Comparison of ENCODE assay signal across 8 cellular contexts in genomic region chr16:21505751-21506520, GRCh38.
DNase-seq lines count a peak whose midpoint lies in the region; ATAC-seq, FAIRE-seq and TF ChIP-seq lines count a peak whose summit lies in the region.
"Not testable (repeated sequence)": the region's sequence is repeated elsewhere in the genome, so short reads cannot be mapped to it uniquely, and the experiment has no call there.

No MANE protein-coding gene starts in this region.

- CTCF ChIA-PET in CD8-positive, alpha-beta T cell (lab: Charles Lee); activated CD8-positive, alpha-beta memory T cell treated with anti-CD3 and anti-CD28 coated beads, Interleukin-2, amount 10 ng/mL, durations not matched to agents 7 days and 5 days (lab: Charles Lee): not testable (repeated sequence)

- H3K4me2 ChIP-seq in SU-DHL-6 (ENCODE audit: low read depth, low read length, poor library complexity, severe bottlenecking): peak overlapping the region; percentile 75

- FAIRE-seq in pancreas (lab: Jason Lieb, UNC): not testable (repeated sequence)

- peaks cover 35% of the 10 kb centered on the region for H3F3A ChIP-seq in SU-DHL-6 (ENCODE audit: insufficient read depth)

- H3K4me3 Mint-ChIP-seq in CD8-positive, alpha-beta T cell: peak overlapping the region; percentile 84
- H3K4me3 Mint-ChIP-seq in activated CD8-positive, alpha-beta memory T cell treated with anti-CD3 and anti-CD28 coated beads, Interleukin-2, amount 10 ng/mL, durations not matched to agents 7 days and 5 days: peak overlapping the region; percentile 80

- H3K9ac ChIP-seq in SU-DHL-6 (ENCODE audit: low read length): not testable (repeated sequence)

- H2AFZ ChIP-seq in SU-DHL-6 (ENCODE audit: low read depth, low read length, severe bottlenecking): not testable (repeated sequence)

- not testable (repeated sequence) for TF ChIP-seq POLR2A in testis (IDR thresholded peaks at IDR 0.05)

- H3K27me3 Mint-ChIP-seq in CD8-positive, alpha-beta T cell (ENCODE audit: low read depth); activated CD8-positive, alpha-beta memory T cell treated with anti-CD3 and anti-CD28 coated beads, Interleukin-2, amount 10 ng/mL, durations not matched to agents 7 days and 5 days: not testable (repeated sequence)

- peaks cover 75% of the 10 kb centered on the region for H3K79me2 ChIP-seq in SU-DHL-6 (ENCODE audit: insufficient read depth, low read length)

- peak overlapping the region; percentile 85 for H3K27ac Mint-ChIP-seq in CD8-positive, alpha-beta T cell
- peak overlapping the region; percentile 99 for H3K27ac Mint-ChIP-seq in activated CD8-positive, alpha-beta memory T cell treated with anti-CD3 and anti-CD28 coated beads, Interleukin-2, amount 10 ng/mL, durations not matched to agents 7 days and 5 days
- peak overlapping the region; percentile 97 to 100 for H3K27ac Mint-ChIP-seq in activated naive CD4-positive, alpha-beta T cell treated with anti-CD3 and anti-CD28 coated beads, Interleukin-2, amount 50 U/mL, for 72 hours

- 86% methylated on average over 6 of the region's 6 CpGs for whole genome bisulfite sequencing in pancreas, 2 donors
- WGBS in testis, 2 donors: 69 to 75% methylated on average over 6 of the region's 6 CpGs

- H3K9me3 ChIP-seq in CD8-positive, alpha-beta T cell (ENCODE audit: low read length); SU-DHL-6 (ENCODE audit: insufficient read depth, low read length); pancreas; testis: not testable (repeated sequence)

- not testable (repeated sequence) for H3K9me2 ChIP-seq in SU-DHL-6 (replicated peaks; ENCODE audit: insufficient read depth, low read length)

- DNase-seq in CD8-positive, alpha-beta T cell: peak in 1 of 7 experiments; percentile 45
- DNase-seq in activated CD8-positive, alpha-beta memory T cell treated with anti-CD3 and anti-CD28 coated beads, Interleukin-2, amount 10 ng/mL, durations not matched to agents 7 days and 5 days: peak; percentile 38
- DNase-seq in activated naive CD4-positive, alpha-beta T cell treated with anti-CD3 and anti-CD28 coated beads, Interleukin-2, amount 50 U/mL, for 72 hours (ENCODE audit: low spot score in 2 of 2): peak; percentile 3 to 47
- DNase-seq in cardiac septum (ENCODE audit: low spot score) (peak; percentile 20), mesenteric fat pad (ENCODE audit: low spot score) (peak; percentile 57), pancreas (peak in 4 of 6 donors; percentile 1 to 6 (median 4)), testis (peak; percentile 8)

- H3K36me3 Mint-ChIP-seq in CD8-positive, alpha-beta T cell: peaks cover 12% of the 10 kb centered on the region
- H3K36me3 Mint-ChIP-seq in activated CD8-positive, alpha-beta memory T cell treated with anti-CD3 and anti-CD28 coated beads, Interleukin-2, amount 10 ng/mL, durations not matched to agents 7 days and 5 days: peaks cover 30% of the 10 kb centered on the region
- H3K36me3 Mint-ChIP-seq in activated naive CD4-positive, alpha-beta T cell treated with anti-CD3 and anti-CD28 coated beads, Interleukin-2, amount 50 U/mL, for 72 hours: peaks cover 8 to 30% of the 10 kb centered on the region in 2 donors

- H4K20me1 ChIP-seq in SU-DHL-6 (ENCODE audit: low read depth, low read length): not testable (repeated sequence)

- H3K4me3 ChIP-seq in CD8-positive, alpha-beta T cell (ENCODE audit: low read depth, low read length); SU-DHL-6 (ENCODE audit: insufficient read depth, low read length, poor library complexity, severe bottlenecking); pancreas; testis: not testable (repeated sequence)

- not testable (repeated sequence) for H3K9me3 Mint-ChIP-seq in CD8-positive, alpha-beta T cell; activated CD8-positive, alpha-beta memory T cell treated with anti-CD3 and anti-CD28 coated beads, Interleukin-2, amount 10 ng/mL, durations not matched to agents 7 days and 5 days (ENCODE audit: low read depth); activated naive CD4-positive, alpha-beta T cell treated with anti-CD3 and anti-CD28 coated beads, Interleukin-2, amount 50 U/mL, for 72 hours

- not testable (repeated sequence) for TF ChIP-seq CTCF in CD8-positive, alpha-beta T cell (IDR thresholded peaks at IDR 0.05); SU-DHL-6 (IDR thresholded peaks at IDR 0.05; ENCODE audit: insufficient read depth, low read length, poor library complexity, severe bottlenecking); pancreas (IDR thresholded peaks at IDR 0.05); testis (IDR thresholded peaks at IDR 0.05)

- peaks cover 49% of the 10 kb centered on the region for H3K4me1 Mint-ChIP-seq in CD8-positive, alpha-beta T cell (ENCODE audit: low read depth)
- H3K4me1 Mint-ChIP-seq in activated CD8-positive, alpha-beta memory T cell treated with anti-CD3 and anti-CD28 coated beads, Interleukin-2, amount 10 ng/mL, durations not matched to agents 7 days and 5 days: peaks cover 63% of the 10 kb centered on the region

- intact Hi-C loops in CD8-positive, alpha-beta T cell (cut with DNase I, micrococcal nuclease); cardiac septum (cut with DNase I); pancreas (cut with DNase I); testis (cut with DNase I; ENCODE audit: low total_unique reads): not testable (repeated sequence)

- POLR2A ChIA-PET in CD8-positive, alpha-beta T cell (lab: Charles Lee): interaction anchor here (0.7 kb wide), 1 partner anchor 522 kb away, joined by 5 read pairs; no protein-coding TSS in a partner anchor

- H3K4me1 ChIP-seq in CD8-positive, alpha-beta T cell (ENCODE audit: insufficient read depth, low read length): peaks cover 30% of the 10 kb centered on the region
- not testable (repeated sequence) for H3K4me1 ChIP-seq in pancreas
- H3K4me1 ChIP-seq in testis: peaks cover 38% of the 10 kb centered on the region

- ATAC-seq in CD8-positive, alpha-beta T cell; activated CD8-positive, alpha-beta memory T cell treated with anti-CD3 and anti-CD28 coated beads, Interleukin-2, amount 10 ng/mL, durations not matched to agents 7 days and 5 days; activated naive CD4-positive, alpha-beta T cell treated with anti-CD3 and anti-CD28 coated beads, Interleukin-2, amount 50 U/mL, for 72 hours; pancreas: not testable (repeated sequence)

- H3K27ac ChIP-seq in CD8-positive, alpha-beta T cell (ENCODE audit: low read depth, low read length); pancreas; testis: not testable (repeated sequence)
- H3K27ac ChIP-seq in SU-DHL-6 (ENCODE audit: low read depth, low read length): peak overlapping the region; percentile 74

- not testable (repeated sequence) for H3K27me3 ChIP-seq in CD8-positive, alpha-beta T cell (ENCODE audit: insufficient read depth, low read length); SU-DHL-6 (ENCODE audit: low read length); pancreas; testis

- H3K36me3 ChIP-seq in CD8-positive, alpha-beta T cell (ENCODE audit: insufficient read depth, low read length); SU-DHL-6 (ENCODE audit: low read length); pancreas; testis (ENCODE audit: low read depth, missing control alignments): not testable (repeated sequence)
